ENCODE assay signal across 11 cellular contexts in genomic region chr3:72977463-72977862, GRCh38. TPM values are rescaled to one million over a fixed set of nuclear protein-coding genes. Genes with fewer than 3 reads are reported as not detected.
DNase-seq lines count a peak whose midpoint lies in the region; ATAC-seq and TF ChIP-seq lines count a peak whose summit lies in the region.
"Had no signal": no experiment of that assay in that cellular context is flagged by ENCODE, and none has a peak within 500 bp of the region (broad histone marks: within the 10 kb centered on the region; RNA-seq: fewer than 3 reads in every experiment).

No MANE protein-coding gene starts in this region.

- H3K4me1 ChIP-seq in BE2C (no peaks in the 10 kb centered on the region), heart left ventricle (peaks cover 0 to 11% (median 0%) of the 10 kb centered on the region in 12 donors)

- peak overlapping the region; percentile 20 for H3K4me3 Mint-ChIP-seq in activated CD4-positive, alpha-beta memory T cell treated with anti-CD3 and anti-CD28 coated beads for 36 hours
- H3K4me3 Mint-ChIP-seq: memory B cell had no signal

- 76 to 87% (median 81%) methylated on average over 3 of the region's 3 CpGs for WGBS in heart left ventricle, 4 donors

- H3K27ac Mint-ChIP-seq in activated CD4-positive, alpha-beta memory T cell treated with anti-CD3 and anti-CD28 coated beads for 36 hours: peak overlapping the region; percentile 83
- H3K27ac Mint-ChIP-seq: memory B cell had no signal

- TF ChIP-seq POLR2A in heart left ventricle (IDR thresholded peaks at IDR 0.05): no peak

- intact Hi-C loops in activated CD4-positive, alpha-beta memory T cell treated with anti-CD3 and anti-CD28 coated beads for 36 hours (cut with micrococcal nuclease): loop anchor here (1.0 to 2.0 kb wide), 7 partner anchors 12 to 457 kb away; partner anchors contain the start of gene SHQ1
- intact Hi-C loops in heart left ventricle (cut with DNase I): no loop called here

- H3K9me3 Mint-ChIP-seq in activated CD4-positive, alpha-beta memory T cell treated with anti-CD3 and anti-CD28 coated beads for 36 hours: no peaks in the 10 kb centered on the region
- H3K9me3 Mint-ChIP-seq: memory B cell had no signal

- POLR2A ChIA-PET in activated CD4-positive, alpha-beta memory T cell treated with anti-CD3 and anti-CD28 coated beads for 36 hours (lab: Charles Lee): interaction anchor here (1.2 kb wide), 1 partner anchor 16 kb away, joined by 5 read pairs; no protein-coding TSS in a partner anchor

- H3K27me3 ChIP-seq in BE2C: no peaks in the 10 kb centered on the region
- H3K27me3 ChIP-seq in heart left ventricle: no peaks in the 10 kb centered on the region

- no peak overlapping the region for H3K27ac ChIP-seq in heart left ventricle
- H3K27ac ChIP-seq in caudate nucleus (ENCODE audit: low read depth, low read length): no peak overlapping the region

- DNase-seq in BE2C: no peak
- peak; percentile 57 for DNase-seq in activated CD4-positive, alpha-beta memory T cell treated with anti-CD3 and anti-CD28 coated beads for 36 hours
- DNase-seq in RPMI8226: no peak
- no peak for DNase-seq in heart left ventricle
- DNase-seq in caudate nucleus (lab: John Stamatoyannopoulos, UW): no peak
- no peak for DNase-seq in hypothalamus (lab: John Stamatoyannopoulos, UW)
- DNase-seq: activated effector memory CD4-positive, alpha-beta T cell treated with Interleukin-2 at 50 U/mL for 16 hours; C1 segment of cervical spinal cord had no signal

- H3K36me3 Mint-ChIP-seq in activated CD4-positive, alpha-beta memory T cell treated with anti-CD3 and anti-CD28 coated beads for 36 hours: no peaks in the 10 kb centered on the region
- H3K36me3 Mint-ChIP-seq: memory B cell had no signal

- H3K36me3 ChIP-seq in BE2C: no peaks in the 10 kb centered on the region
- H3K36me3 ChIP-seq in heart left ventricle: peaks cover 0 to 4% (median 0%) of the 10 kb centered on the region in 9 donors

- ATAC-seq in GM18907 (IDR thresholded peaks at IDR 0.05; ENCODE audit: unreplicated experiment) (peak; percentile 65), HG02938 (IDR thresholded peaks at IDR 0.05; ENCODE audit: unreplicated experiment) (peak; percentile 52), heart left ventricle (no peak)

- no peak overlapping the region for H3K4me3 ChIP-seq in BE2C (ENCODE audit: low read depth, low read length)
- no peak overlapping the region for H3K4me3 ChIP-seq in heart left ventricle

- H3K9me3 ChIP-seq in BE2C (no peaks in the 10 kb centered on the region), heart left ventricle (no peaks in the 10 kb centered on the region)

- H3K4me1 Mint-ChIP-seq in activated CD4-positive, alpha-beta memory T cell treated with anti-CD3 and anti-CD28 coated beads for 36 hours (ENCODE audit: low read depth): peaks cover 28% of the 10 kb centered on the region
- H3K4me1 Mint-ChIP-seq: memory B cell had no signal

- CTCF ChIA-PET in activated CD4-positive, alpha-beta memory T cell treated with anti-CD3 and anti-CD28 coated beads for 36 hours (lab: Charles Lee): no interaction called here

- TF ChIP-seq CTCF in BE2C (IDR thresholded peaks at IDR 0.05; ENCODE audit: low read depth, low read length): 0 out of 2 replicates have a peak, but pooled peaks have one; percentile 0
- no peak for TF ChIP-seq CTCF in heart left ventricle (IDR thresholded peaks at IDR 0.05)

- peaks cover 2% of the 10 kb centered on the region for H3K27me3 Mint-ChIP-seq in activated CD4-positive, alpha-beta memory T cell treated with anti-CD3 and anti-CD28 coated beads for 36 hours

RNA-seq across cellular contexts. Expression of gene PPP4R2, which starts 19.1 kb away (rescaled TPM):
- 35.1 TPM for polyA plus RNA-seq in BE2C (2012; ENCODE audit: insufficient read depth, insufficient read length, low read depth)
- total RNA-seq in activated CD4-positive, alpha-beta memory T cell treated with anti-CD3 and anti-CD28 coated beads for 36 hours: 100 to 1,000 TPM; 107 to 108 TPM
- 10 to 100 TPM; 41.2 to 69.7 (median 50.0) TPM for total RNA-seq in heart left ventricle
- polyA plus RNA-seq in heart left ventricle: 10 to 100 TPM; 17.0 to 22.0 TPM

Comparison
In these comparisons a context has a peak if more than half of its experiments do, and no peak if none do; other contexts are left out.
1. ATAC-seq: peak in GM18907 (single experiment) and HG02938 (single experiment); none in heart left ventricle (0 of 4).